ENCODE assay signal across 13 cellular contexts in the genomic region with DNA sequence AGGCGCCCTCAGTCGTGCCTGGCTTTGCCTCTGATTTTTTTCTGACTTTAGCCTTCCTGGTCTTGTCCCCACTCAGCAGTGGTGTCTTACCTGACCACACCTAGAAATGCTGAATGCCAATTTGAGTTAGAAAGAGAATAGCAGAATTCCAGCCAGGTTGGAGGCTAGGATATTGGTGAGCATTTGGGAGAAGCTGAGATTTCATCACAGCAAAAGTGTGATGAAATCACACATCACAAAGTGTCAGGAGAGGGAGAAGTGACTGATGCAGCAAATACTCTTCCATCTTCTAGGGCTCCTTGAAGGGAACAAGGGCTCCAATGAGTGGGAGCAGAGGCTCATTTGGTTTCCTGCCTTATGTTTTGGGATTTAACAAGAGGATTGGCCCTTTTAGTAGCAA. TPM values are rescaled to one million over a fixed set of nuclear protein-coding genes. Genes with fewer than 3 reads are reported as not detected.
DNase-seq lines count a peak whose midpoint lies in the region; ATAC-seq, FAIRE-seq and TF ChIP-seq lines count a peak whose summit lies in the region.
"Had no signal": no experiment of that assay in that cellular context is flagged by ENCODE, and none has a peak within 500 bp of the region (broad histone marks: within the 10 kb centered on the region; RNA-seq: fewer than 3 reads in every experiment).

No MANE protein-coding gene starts in this region.

- CTCF ChIA-PET in activated CD8-positive, alpha-beta memory T cell treated with anti-CD3 and anti-CD28 coated beads, Interleukin-2, amount 10 ng/mL, durations not matched to agents 7 days and 5 days (lab: Charles Lee), result interaction anchor here (1.1 to 6.2 kb wide), 3 partner anchors 9 to 58 kb away, joined by 3 to 39 read pairs (median 8); no protein-coding TSS in a partner anchor
- CTCF ChIA-PET in OCI-LY7 (lab: Charles Lee; ENCODE audit: unreplicated experiment), result interaction anchor here (0.6 to 1.0 kb wide), 2 partner anchors 31 to 36 kb away, joined by 3 read pairs; no protein-coding TSS in a partner anchor
- CTCF ChIA-PET in GM12878 (lab: Yijun Ruan, JAX), result interaction anchor here (0.6 to 5.6 kb wide), 3 partner anchors 57 to 276 kb away, joined by 3 to 50 read pairs (median 6); no protein-coding TSS in a partner anchor

- peaks cover 35% of the 10 kb centered on the region for H3F3A ChIP-seq in neural progenitor cell (ENCODE audit: low read depth)

- H3K9me3 Mint-ChIP-seq in activated CD8-positive, alpha-beta memory T cell treated with anti-CD3 and anti-CD28 coated beads, Interleukin-2, amount 10 ng/mL, durations not matched to agents 7 days and 5 days (ENCODE audit: low read depth), result no peaks in the 10 kb centered on the region
- H3K9me3 Mint-ChIP-seq in neural progenitor cell, result no peaks in the 10 kb centered on the region

- no peaks in the 10 kb centered on the region for H3K27me3 Mint-ChIP-seq in activated CD8-positive, alpha-beta memory T cell treated with anti-CD3 and anti-CD28 coated beads, Interleukin-2, amount 10 ng/mL, durations not matched to agents 7 days and 5 days
- peaks cover 17% of the 10 kb centered on the region for H3K27me3 Mint-ChIP-seq in neural progenitor cell (ENCODE audit: insufficient read depth, low read depth)

- POLR2A ChIA-PET in OCI-LY7 (lab: Charles Lee), result interaction anchor here (0.6 kb wide), 1 partner anchor 31 kb away, joined by 3 read pairs; no protein-coding TSS in a partner anchor
- POLR2A ChIA-PET in GM12878 (lab: Charles Lee), result interaction anchor here (0.7 to 5.7 kb wide), 3 partner anchors 28 to 57 kb away, joined by 3 to 67 read pairs (median 28); a partner anchor contains a TSS

- no peak for TF ChIP-seq RAD21 in GM12878 (IDR thresholded peaks at IDR 0.05; ENCODE audit: insufficient read depth, low read depth, low read length)

- peaks cover 24% of the 10 kb centered on the region for H3K36me3 Mint-ChIP-seq in activated CD8-positive, alpha-beta memory T cell treated with anti-CD3 and anti-CD28 coated beads, Interleukin-2, amount 10 ng/mL, durations not matched to agents 7 days and 5 days
- no peaks in the 10 kb centered on the region for H3K36me3 Mint-ChIP-seq in neural progenitor cell

- H3K9me3 ChIP-seq in OCI-LY7 (ENCODE audit: low read length), result no peaks in the 10 kb centered on the region
- H3K9me3 ChIP-seq in GM12878 (replicated peaks; ENCODE audit: control insufficient read depth, insufficient read depth, low read length), result no peaks in the 10 kb centered on the region
- no peaks in the 10 kb centered on the region for H3K9me3 ChIP-seq in neural progenitor cell (ENCODE audit: low read depth)
- no peaks in the 10 kb centered on the region for H3K9me3 ChIP-seq in kidney (ENCODE audit: control insufficient read depth in 1 of 2, low read length in 2 of 2)
- H3K9me3 ChIP-seq: prostate gland had no signal

- H2AFZ ChIP-seq in OCI-LY7 (ENCODE audit: low read length) (no peak overlapping the region), GM12878 (ENCODE audit: control insufficient read depth, low read depth, low read length) (no peak overlapping the region), neural progenitor cell (replicated peaks) (no peak overlapping the region)

- in situ Hi-C loops in GM12878 (cut with MboI), result no loop called here

- H3K79me2 ChIP-seq in OCI-LY7 (ENCODE audit: insufficient read depth, low read depth, low read length) (no peaks in the 10 kb centered on the region), GM12878 (ENCODE audit: control insufficient read depth, insufficient read depth, low read length) (peaks cover 86% of the 10 kb centered on the region), neural progenitor cell (ENCODE audit: low read depth) (no peaks in the 10 kb centered on the region)

- 96% methylated on average over 2 of the region's 2 CpGs for WGBS in GM12878 (ENCODE audit: insufficient coverage, insufficient replicate concordance, low lambda C conversion rate, missing lambda C conversion rate)

- no peak for DNase-seq in activated CD8-positive, alpha-beta memory T cell treated with anti-CD3 and anti-CD28 coated beads, Interleukin-2, amount 10 ng/mL, durations not matched to agents 7 days and 5 days
- DNase-seq in activated CD8-positive, alpha-beta memory T cell treated with anti-CD3 and anti-CD28 coated beads, Interleukin-2, amount 50 U/mL, for 4 hours, result no peak
- DNase-seq in OCI-LY7 (ENCODE audit: low spot score), result no peak
- DNase-seq in GM12878 (ENCODE audit: low read depth, low spot score), result no peak
- no peak for DNase-seq in neural progenitor cell (ENCODE audit: low spot score)
- DNase-seq in DMS53 (lab: John Stamatoyannopoulos, UW), result no peak
- DNase-seq in stimulated activated CD4-positive, alpha-beta T cell treated with anti-CD3 and anti-CD28 coated beads, Interleukin-2, amount 100 ng/mL, for 48 hours, result no peak
- DNase-seq in kidney, result no peak
- DNase-seq: ACHN, NCI-H1694 treated with DMSO at 0.1 percent for 48 hours, NCI-H774, RPMI8226 had no signal

- H3K9me2 ChIP-seq in OCI-LY7 (ENCODE audit: insufficient read depth, low read length), result no peaks in the 10 kb centered on the region

- H3K4me1 Mint-ChIP-seq in activated CD8-positive, alpha-beta memory T cell treated with anti-CD3 and anti-CD28 coated beads, Interleukin-2, amount 10 ng/mL, durations not matched to agents 7 days and 5 days, result peaks cover 62% of the 10 kb centered on the region
- H3K4me1 Mint-ChIP-seq in neural progenitor cell, result peaks cover 20% of the 10 kb centered on the region

- H3K9ac ChIP-seq in GM12878 (ENCODE audit: control insufficient read depth, insufficient read depth, low read length) (peak overlapping the region; percentile 29; the same call in 1 of the 2 replicates), neural progenitor cell (no peak overlapping the region), kidney (ENCODE audit: low read length in 2 of 2) (no peak overlapping the region)

- no peak for TF ChIP-seq EP300 in GM12878 (IDR thresholded peaks at IDR 0.05; ENCODE audit: borderline replicate concordance in 1 of 2, control insufficient read depth in 1 of 2, low read depth in 2 of 2, low read length in 2 of 2)

- H3K4me3 ChIP-seq in OCI-LY7 (ENCODE audit: low read depth, low read length, poor library complexity, severe bottlenecking) (no peak overlapping the region), GM12878 (no peak overlapping the region), neural progenitor cell (no peak overlapping the region), kidney (ENCODE audit: low read length in 2 of 2) (no peak overlapping the region)
- H3K4me3 ChIP-seq: prostate gland had no signal

- TF ChIP-seq CTCF in OCI-LY7 (conservative IDR thresholded peaks at IDR 0.05; ENCODE audit: low read length) (no peak), GM12878 (IDR thresholded peaks at IDR 0.05 in 2 of 3, conservative IDR thresholded peaks at IDR 0.05 in 1 of 3; ENCODE audit: control insufficient read depth in 2 of 3, extremely low read depth in 1 of 3, insufficient read depth in 1 of 3, low read depth in 3 of 3, low read length in 3 of 3) (no peak), neural progenitor cell (IDR thresholded peaks at IDR 0.05) (no peak), kidney (IDR thresholded peaks at IDR 0.05; ENCODE audit: borderline replicate concordance, extremely low read depth, insufficient read depth) (no peak)

- H4K20me1 ChIP-seq in OCI-LY7 (ENCODE audit: insufficient read depth, low read length), result no peaks in the 10 kb centered on the region
- no peaks in the 10 kb centered on the region for H4K20me1 ChIP-seq in GM12878 (ENCODE audit: control insufficient read depth, insufficient read depth)
- H4K20me1 ChIP-seq in neural progenitor cell (ENCODE audit: low read depth), result peaks cover 17% of the 10 kb centered on the region

- FAIRE-seq in GM12878 (lab: Jason Lieb, UNC) (peak; percentile 81), kidney (lab: Jason Lieb, UNC) (no peak)

- intact Hi-C loops in OCI-LY7 (cut with micrococcal nuclease; ENCODE audit: unreplicated experiment), result loop anchor here (2.0 kb wide), 2 partner anchors 31 to 59 kb away; no protein-coding TSS in a partner anchor
- intact Hi-C loops in GM12878 (cut with micrococcal nuclease; ENCODE audit: unreplicated experiment), result loop anchor here (2.0 kb wide), 1 partner anchor 59 kb away; no protein-coding TSS in a partner anchor
- intact Hi-C loops in kidney (cut with DNase I), result no loop called here

- TSS peak; percentile 68 for BruUV-seq in OCI-LY7 (replicated peaks; lab: Mats Ljungman, UMichigan)
- BruUV-seq in GM12878 (replicated peaks; lab: Mats Ljungman, UMichigan), result no TSS peak

- ATAC-seq in activated CD8-positive, alpha-beta memory T cell treated with anti-CD3 and anti-CD28 coated beads, Interleukin-2, amount 10 ng/mL, durations not matched to agents 7 days and 5 days, result no peak
- ATAC-seq in GM12878, result no peak

- H3K27ac ChIP-seq in OCI-LY7 (ENCODE audit: low read depth, low read length, poor library complexity, severe bottlenecking) (no peak overlapping the region), GM12878 (ENCODE audit: control insufficient read depth, insufficient read depth) (no peak overlapping the region; the same call in 1 of the 2 replicates), neural progenitor cell (no peak overlapping the region), kidney (ENCODE audit: low read depth in 2 of 2, low read length in 2 of 2) (no peak overlapping the region)
- H3K27ac ChIP-seq: prostate gland had no signal

- H3K4me2 ChIP-seq in OCI-LY7 (ENCODE audit: low read length) (no peak overlapping the region), GM12878 (ENCODE audit: control insufficient read depth, insufficient read depth) (peak overlapping the region; percentile 50), neural progenitor cell (no peak overlapping the region)

- H3K27ac Mint-ChIP-seq in activated CD8-positive, alpha-beta memory T cell treated with anti-CD3 and anti-CD28 coated beads, Interleukin-2, amount 10 ng/mL, durations not matched to agents 7 days and 5 days, result peak overlapping the region; percentile 85
- H3K27ac Mint-ChIP-seq in neural progenitor cell, result no peak overlapping the region

- H3K36me3 ChIP-seq in OCI-LY7 (ENCODE audit: insufficient read depth, low read length) (no peaks in the 10 kb centered on the region), GM12878 (ENCODE audit: control insufficient read depth in 2 of 2, insufficient read depth in 2 of 2, low read length in 1 of 2) (peaks cover 3 to 4% of the 10 kb centered on the region in 2 experiments; a peak in 3 of 4 replicates), neural progenitor cell (no peaks in the 10 kb centered on the region), kidney (ENCODE audit: control insufficient read depth in 1 of 2, insufficient read depth in 2 of 2, low read length in 2 of 2) (no peaks in the 10 kb centered on the region)
- H3K36me3 ChIP-seq: prostate gland had no signal

- no peak overlapping the region for H3K4me3 Mint-ChIP-seq in activated CD8-positive, alpha-beta memory T cell treated with anti-CD3 and anti-CD28 coated beads, Interleukin-2, amount 10 ng/mL, durations not matched to agents 7 days and 5 days
- peak overlapping the region; percentile 46 for H3K4me3 Mint-ChIP-seq in neural progenitor cell

- SMC1A ChIA-PET in GM12878 (lab: Charles Lee; ENCODE audit: uncharacterized antibody, unreplicated experiment), result interaction anchor here (0.6 to 4.7 kb wide), 4 partner anchors 29 to 806 kb away, joined by 3 to 56 read pairs (median 24); no protein-coding TSS in a partner anchor

- TF ChIP-seq POLR2A in GM12878 (IDR thresholded peaks at IDR 0.05; ENCODE audit: low read depth, low read length), result no peak

- RAD21 ChIA-PET in GM12878 (lab: Charles Lee; ENCODE audit: unreplicated experiment), result interaction anchor here (1.7 to 4.6 kb wide), 2 partner anchors 31 to 58 kb away, joined by 11 to 37 read pairs; no protein-coding TSS in a partner anchor

- H3K4me1 ChIP-seq in OCI-LY7 (ENCODE audit: insufficient read depth, low read length, poor library complexity, severe bottlenecking) (peaks cover 40% of the 10 kb centered on the region), GM12878 (ENCODE audit: control insufficient read depth, insufficient read depth, low read length) (peaks cover 28% of the 10 kb centered on the region), neural progenitor cell (peaks cover 12% of the 10 kb centered on the region), kidney (ENCODE audit: control insufficient read depth in 1 of 2, insufficient read depth in 1 of 2, low read depth in 1 of 2, low read length in 2 of 2) (peaks cover 9 to 21% of the 10 kb centered on the region in 2 donors)

- H3K27me3 ChIP-seq in GM12878 (replicated peaks in 1 of 2; ENCODE audit: control insufficient read depth in 2 of 2, insufficient read depth in 2 of 2, low read length in 1 of 2) (no peaks in the 10 kb centered on the region), neural progenitor cell (peaks cover 46% of the 10 kb centered on the region)

RNA-seq across cellular contexts. Expression of a gene that starts 34.3 kb away (rescaled TPM):
- 100 to 1,000 TPM; 256 to 261 TPM for total RNA-seq in activated CD8-positive, alpha-beta memory T cell treated with anti-CD3 and anti-CD28 coated beads, Interleukin-2, amount 10 ng/mL, durations not matched to agents 7 days and 5 days
- 7.5 and 13.6 TPM in 2 replicates for total RNA-seq in OCI-LY7 (2014; rRNA removed; shearing (Covaris generic))
- total RNA-seq in OCI-LY7 (2022), result 37.1 and 44.1 TPM in 2 replicates
- total RNA-seq in GM12878 (2013; cell fraction: nucleolus; rRNA removed), result 277 and 361 TPM in 2 replicates
- total RNA-seq in GM12878 (2014; rRNA removed), result 51.6 and 57.4 TPM in 2 replicates
- 24.2 and 25.5 TPM in 2 replicates for total RNA-seq in GM12878 (2014; rRNA removed; fragmentation: Illumina TruSeq; extraction: Trizol)
- 101 and 102 TPM in 2 replicates for total RNA-seq in GM12878 (2021)
- 22.2 TPM for polyA plus RNA-seq in GM12878 (2011; ENCODE audit: low read depth)
- polyA plus RNA-seq in GM12878 (2011; rRNA removed), result 21.4 and 52.8 TPM in 2 replicates
- 67.2 and 70.2 TPM in 2 replicates for polyA plus RNA-seq in GM12878 (2011; cell fraction: cytosol; rRNA removed)
- polyA plus RNA-seq in GM12878 (2011; cell fraction: nucleus; rRNA removed), result 243 and 311 TPM in 2 replicates
- polyA plus RNA-seq in GM12878 (2012), result 43.5 and 56.6 TPM in 2 replicates
- 22.0 and 39.5 TPM in 2 replicates for polyA plus RNA-seq in GM12878 (2014; fragmentation: Illumina TruSeq; extraction: Trizol)
- 10 to 100 TPM in 1 of 2 experiments, 1 to 10 TPM in 1; 7.0 to 12.7 TPM for polyA plus RNA-seq in GM12878 (2014; fragmentation: Nextera tagmentation; extraction: Ambion mirVana)
- polyA plus RNA-seq in GM12878 (2014; rRNA removed), result 64.2 and 76.9 TPM in 2 replicates
- polyA plus RNA-seq in GM12878 (2016; fragmentation: Nextera tagmentation; extraction: Ambion mirVana), result 10 to 100 TPM; 49.4 to 53.4 TPM
- polyA minus RNA-seq in GM12878 (2011; rRNA and poly(A)+ RNA removed), result 92.2 and 120 TPM in 2 replicates
- 38.1 and 38.6 TPM in 2 replicates for polyA minus RNA-seq in GM12878 (2011; cell fraction: cytosol; rRNA and poly(A)+ RNA removed)
- polyA minus RNA-seq in GM12878 (2011; cell fraction: nucleus; rRNA and poly(A)+ RNA removed), result 155 and 175 TPM in 2 replicates
- 5.0 and 8.8 TPM in 2 replicates for total RNA-seq in neural progenitor cell (ENCODE audit: low replicate concordance)
- total RNA-seq in kidney, result 19.7 TPM
- 5.3 TPM for polyA plus RNA-seq in kidney (ENCODE audit: insufficient read depth, low read depth, low replicate concordance)
